In genomic region chr7:73652541-73652949, GRCh38 we compare ENCODE assay signal across 21 cellular contexts. TPM values are rescaled to one million over a fixed set of nuclear protein-coding genes. Genes with fewer than 3 reads are reported as not detected.
"Had no signal": no experiment of that assay in that cellular context is flagged by ENCODE, and none has a peak within 500 bp of the region (broad histone marks: within the 10 kb centered on the region; RNA-seq: fewer than 3 reads in every experiment).

No MANE protein-coding gene starts in this region.

- FAIRE-seq: keratinocyte, pancreas, TTC549 had no signal

- H3K36me3 ChIP-seq: left ventricle myocardium inferior, pancreas, sigmoid colon, spleen, upper lobe of left lung had no signal

- H3K4me1 ChIP-seq: pancreas had no signal

- DNase-seq: activated CD4-positive, alpha-beta T cell treated with anti-CD3 and anti-CD28 coated beads for 36 hours; activated CD4-positive, alpha-beta T cell treated with anti-CD3 and anti-CD28 coated beads, Interleukin-2, amount 50 U/mL, for 48 hours; activated gamma-delta T cell treated with Interleukin-2 at 50 U/mL for 16 hours; effector memory CD4-positive, alpha-beta T cell; foreskin fibroblast; glutamatergic neuron; left ventricle myocardium inferior; naive thymus-derived CD4-positive, alpha-beta T cell; pancreas; sigmoid colon; spleen; stimulated activated CD4-positive, alpha-beta T cell treated with anti-CD3 and anti-CD28 coated beads, Interleukin-4, amount 100 ng/mL, for 4 hours; testis; upper lobe of left lung had no signal

- H3K4me3 ChIP-seq: left ventricle myocardium inferior, pancreas, sigmoid colon, spleen, testis, upper lobe of left lung had no signal

- H3K27ac ChIP-seq: epithelial cell of prostate, left ventricle myocardium inferior, pancreas, sigmoid colon, spleen, testis, upper lobe of left lung had no signal

- H3K27me3 ChIP-seq: pancreas, testis had no signal

- H3K9me3 ChIP-seq: left ventricle myocardium inferior, pancreas, sigmoid colon, spleen, testis, upper lobe of left lung had no signal

RNA-seq across cellular contexts. Expression of gene VPS37D, which starts 15.1 kb away (rescaled TPM):
- total RNA-seq: T-helper 2 cell treated with Interferon-gamma antibody and Interleukin-4, amounts not matched to agents 100 ng/mL and 5 ng/mL, for 36 hours had no signal
- polyA plus RNA-seq: naive thymus-derived CD4-positive, alpha-beta T cell had no signal

RNA-seq across cellular contexts. Expression of gene MLXIPL, which starts 28.2 kb away (rescaled TPM):
- total RNA-seq: activated CD4-positive, alpha-beta T cell treated with anti-CD3 and anti-CD28 coated beads for 36 hours; activated T-helper 1 cell treated with anti-CD3 and anti-CD28 coated beads, Interleukin-12 subunit alpha, Interleukin-12 subunit beta, Interleukin-2, Interleukin-4 antibody, amounts not matched to agents 30 ng/mL and 10 ng/mL and 1 ng/mL, durations not matched to agents 14 hours and 24 hours and 36 hours; chondrocyte; naive thymus-derived CD4-positive, alpha-beta T cell; pulmonary artery endothelial cell; T-helper 2 cell treated with Interferon-gamma antibody and Interleukin-4, amounts not matched to agents 100 ng/mL and 5 ng/mL, for 36 hours had no signal
- polyA plus RNA-seq: naive thymus-derived CD4-positive, alpha-beta T cell had no signal
